Comparison of ENCODE assay signal across 28 cellular contexts in the genomic region with DNA sequence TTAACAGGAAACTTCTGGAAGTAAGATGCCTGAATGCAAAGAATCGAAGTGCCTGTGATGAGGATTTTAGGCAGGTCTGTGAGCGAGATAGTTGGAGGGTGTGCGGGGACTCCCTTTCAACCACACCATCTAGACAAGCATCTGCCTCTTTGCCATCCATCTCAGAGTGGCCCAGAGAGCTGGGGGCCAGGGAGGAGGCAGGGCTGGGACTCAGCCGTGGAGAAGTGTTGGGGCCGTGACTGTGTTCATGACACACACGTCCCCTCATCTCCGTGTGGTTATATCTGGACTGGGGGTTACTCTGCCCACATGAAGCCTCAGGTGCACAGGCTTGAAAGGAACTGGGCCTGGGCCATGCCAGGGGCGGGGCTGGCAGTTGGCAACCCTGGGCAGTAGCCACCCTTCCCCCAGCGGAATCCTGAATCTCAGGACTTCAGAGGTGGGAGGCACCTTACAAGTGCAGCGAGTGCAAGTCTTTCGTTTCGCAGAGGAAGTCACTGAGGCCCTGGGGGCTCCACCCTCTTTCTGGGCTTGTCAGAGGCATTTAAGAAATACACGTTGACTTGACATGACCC.
"Had no signal": no experiment of that assay in that cellular context is flagged by ENCODE, and none has a peak within 500 bp of the region (broad histone marks: within the 10 kb centered on the region; RNA-seq: fewer than 3 reads in every experiment).

No MANE protein-coding gene starts in this region.

- H3K27me3 ChIP-seq: adrenal gland had no signal

- H3K36me3 ChIP-seq: adrenal gland had no signal

- DNase-seq: activated CD4-positive, alpha-beta T cell treated with anti-CD3 and anti-CD28 coated beads for 36 hours; activated CD4-positive, alpha-beta T cell treated with anti-CD3 and anti-CD28 coated beads, Interleukin-2, amount 50 U/mL, for 1 hour; activated CD4-positive, CD25-positive, alpha-beta regulatory T cell; activated CD8-positive, alpha-beta memory T cell treated with anti-CD3 and anti-CD28 coated beads, Interleukin-2, amount 50 U/mL, for 4 hours; activated CD8-positive, alpha-beta T cell treated with anti-CD3 and anti-CD28 coated beads for 36 hours; activated naive CD4-positive, alpha-beta T cell treated with anti-CD3 and anti-CD28 coated beads, Interleukin-2, amount 50 U/mL, for 16 hours; activated naive CD8-positive, alpha-beta T cell treated with anti-CD3 and anti-CD28 coated beads, Interleukin-2, amount 10 ng/mL, durations not matched to agents 7 days and 5 days; activated T-cell treated with anti-CD3 and anti-CD28 coated beads, Interleukin-2, amount 50 U/mL, for 1 hour; adrenal gland; anterior cingulate cortex; caudate nucleus; KBM-7; NCI-H1048; NCI-H146; NCI-H187 treated with DMSO at 0.1 percent for 48 hours; NCI-H2081 treated with DMSO at 0.1 percent for 48 hours; NCI-H2171; NCI-H2227 treated with DMSO at 0.1 percent for 48 hours; NCI-H526; NCI-H774; NK-92 treated with Interleukin-12 subunit alpha and Interleukin-12 subunit beta, amount 100 ng/mL, for 24 hours; OCI-M1; RPMI8226; T-cell; T-helper 2 cell; T1000 had no signal

- H3K4me1 ChIP-seq: adrenal gland had no signal

- H3K4me3 ChIP-seq: adrenal gland, SK-N-MC had no signal

- H3K9me3 ChIP-seq: adrenal gland had no signal

- H3K27ac ChIP-seq: adrenal gland, SK-N-MC, VCaP had no signal

- H3K4me3 Mint-ChIP-seq: activated CD4-positive, alpha-beta T cell treated with anti-CD3 and anti-CD28 coated beads for 36 hours; activated CD8-positive, alpha-beta T cell treated with anti-CD3 and anti-CD28 coated beads for 36 hours; activated naive CD8-positive, alpha-beta T cell treated with anti-CD3 and anti-CD28 coated beads, Interleukin-2, amount 10 ng/mL, durations not matched to agents 7 days and 5 days; T-cell had no signal

- H3K9me3 Mint-ChIP-seq: activated CD8-positive, alpha-beta T cell treated with anti-CD3 and anti-CD28 coated beads for 36 hours; activated naive CD8-positive, alpha-beta T cell treated with anti-CD3 and anti-CD28 coated beads, Interleukin-2, amount 10 ng/mL, durations not matched to agents 7 days and 5 days; T-cell had no signal

- H3K36me3 Mint-ChIP-seq: activated naive CD8-positive, alpha-beta T cell treated with anti-CD3 and anti-CD28 coated beads, Interleukin-2, amount 10 ng/mL, durations not matched to agents 7 days and 5 days; T-cell had no signal

- H3K4me1 Mint-ChIP-seq: activated CD4-positive, alpha-beta T cell treated with anti-CD3 and anti-CD28 coated beads for 36 hours; activated naive CD8-positive, alpha-beta T cell treated with anti-CD3 and anti-CD28 coated beads, Interleukin-2, amount 10 ng/mL, durations not matched to agents 7 days and 5 days; T-cell had no signal

- H3K27ac Mint-ChIP-seq: activated CD4-positive, alpha-beta T cell treated with anti-CD3 and anti-CD28 coated beads for 36 hours; activated CD8-positive, alpha-beta T cell treated with anti-CD3 and anti-CD28 coated beads for 36 hours; activated naive CD8-positive, alpha-beta T cell treated with anti-CD3 and anti-CD28 coated beads, Interleukin-2, amount 10 ng/mL, durations not matched to agents 7 days and 5 days; T-cell had no signal
